9 cellular contexts compared by ENCODE assay signal in the genomic region with DNA sequence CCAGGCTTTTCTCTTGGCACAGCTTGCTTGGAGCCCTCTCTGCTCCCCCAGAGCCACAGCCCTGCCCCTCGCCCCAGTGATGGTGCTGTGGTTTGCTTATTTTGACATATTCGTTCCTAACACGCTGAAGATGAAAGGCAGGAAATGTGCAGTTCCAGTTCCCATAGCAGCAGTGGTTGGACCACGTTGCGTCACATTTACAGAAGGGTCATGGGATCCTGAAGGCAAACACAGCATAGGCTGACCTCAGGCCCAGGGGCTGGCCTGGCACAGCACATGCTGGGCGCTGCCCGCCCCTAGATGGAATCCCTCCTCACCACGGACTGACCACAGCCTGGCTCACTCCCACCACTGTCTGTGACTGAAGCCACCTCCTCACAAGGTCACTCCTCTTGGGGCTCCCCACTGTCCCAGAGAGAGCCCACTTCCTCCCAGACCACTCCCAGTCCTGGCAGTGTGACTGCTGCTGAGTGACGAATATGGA. TPM values are rescaled to one million over a fixed set of nuclear protein-coding genes. Genes with fewer than 3 reads are reported as not detected.
DNase-seq lines count a peak whose midpoint lies in the region; ATAC-seq lines count a peak whose summit lies in the region.
"Had no signal": no experiment of that assay in that cellular context is flagged by ENCODE, and none has a peak within 500 bp of the region (broad histone marks: within the 10 kb centered on the region; RNA-seq: fewer than 3 reads in every experiment).

No MANE protein-coding gene starts in this region.

- in situ Hi-C loops in KBM-7 (cut with MboI; ENCODE audit: low pct_unique_long_range_greater_than_20kb, low sequenced_read_pairs): no loop called here

- peak; percentile 49 for ATAC-seq in GM18858 (IDR thresholded peaks at IDR 0.05; ENCODE audit: unreplicated experiment)
- ATAC-seq: Panc1 had no signal

- peak; percentile 12 for DNase-seq in KBM-7
- DNase-seq in activated CD8-positive, alpha-beta memory T cell treated with anti-CD3 and anti-CD28 coated beads, Interleukin-2, amount 50 U/mL, for 1 hour (ENCODE audit: extremely low read depth): peak; percentile 73
- peak; percentile 80 for DNase-seq in epidermal melanocyte (ENCODE audit: insufficient read length, low spot score)
- DNase-seq in renal cortical epithelial cell (ENCODE audit: low read depth): peak; percentile 96
- no peak for DNase-seq in NCI-H446 (lab: John Stamatoyannopoulos, UW)
- DNase-seq in NCI-H2029 treated with DMSO at 0.1 percent for 48 hours (lab: John Stamatoyannopoulos, UW): no peak
- DNase-seq in D341Med (ENCODE audit: low spot score): no peak

RNA-seq across cellular contexts. Expression of a gene that starts 14.2 kb away (rescaled TPM):
- 0.05 and 0.17 TPM in 2 replicates for total RNA-seq in renal cortical epithelial cell

Comparison
In these comparisons a context has a peak if more than half of its experiments do, and no peak if none do; other contexts are left out.
1. DNase-seq: peak in KBM-7 (single experiment), activated CD8-positive, alpha-beta memory T cell treated with anti-CD3 and anti-CD28 coated beads, Interleukin-2, amount 50 U/mL, for 1 hour (single experiment), epidermal melanocyte (single experiment) and renal cortical epithelial cell (single experiment); none in NCI-H446 (0 of 2), NCI-H2029 treated with DMSO at 0.1 percent for 48 hours (single experiment) and D341Med (single experiment).